8 cellular contexts compared by ENCODE assay signal in the genomic region with DNA sequence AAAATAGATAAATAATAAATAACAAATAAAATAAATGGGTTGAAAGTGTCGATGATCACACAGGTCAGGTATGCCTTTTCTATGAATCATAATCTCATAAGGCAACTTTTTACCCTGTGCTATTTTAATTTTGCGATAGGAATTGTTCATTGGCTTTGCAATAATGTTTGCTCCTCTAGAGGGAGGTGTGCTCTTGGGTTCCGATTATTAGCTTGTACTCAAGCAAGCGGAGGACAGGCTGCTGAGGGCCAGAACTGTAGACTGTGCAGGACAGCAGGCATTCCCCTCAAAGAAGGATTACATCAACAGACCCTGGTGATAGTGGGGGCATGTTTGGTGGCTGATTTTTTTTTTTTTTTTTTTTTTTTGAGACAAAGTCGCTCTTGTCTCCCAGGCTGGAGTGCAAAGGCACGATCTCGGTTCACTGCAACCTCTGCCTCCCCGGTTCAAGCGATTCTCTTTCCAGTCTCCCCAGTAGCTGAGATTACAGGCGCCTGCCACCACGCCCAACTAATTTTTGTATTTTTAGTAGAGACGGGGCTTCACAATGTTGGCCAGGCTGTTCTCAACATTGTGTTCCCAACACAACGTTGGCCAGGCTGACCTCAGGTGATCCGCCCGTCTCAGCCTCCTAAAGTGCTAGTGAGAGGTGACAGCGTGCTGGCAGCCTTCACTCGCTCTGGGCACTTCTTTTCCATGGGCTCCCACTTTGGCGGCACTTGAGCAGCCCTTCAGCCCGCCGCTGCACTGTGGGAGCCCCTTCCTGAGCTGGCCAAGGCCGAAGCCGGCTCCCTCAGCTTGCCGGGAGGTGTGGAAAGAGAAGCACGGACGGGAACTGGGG. TPM values are rescaled to one million over a fixed set of nuclear protein-coding genes. Genes with fewer than 3 reads are reported as not detected.
DNase-seq lines count a peak whose midpoint lies in the region; ATAC-seq and TF ChIP-seq lines count a peak whose summit lies in the region.

No MANE protein-coding gene starts in this region.

- H3K4me1 Mint-ChIP-seq in activated naive CD4-positive, alpha-beta T cell treated with anti-CD3 and anti-CD28 coated beads for 36 hours (ENCODE audit: low read depth): no peaks in the 10 kb centered on the region

- no peaks in the 10 kb centered on the region for H3K27me3 ChIP-seq in transverse colon

- WGBS in transverse colon (ENCODE audit: low coverage in 1 of 2), 2 donors: 35 to 83% methylated on average over 2 to 22 of the region's 25 CpGs

- H3K4me3 Mint-ChIP-seq in activated naive CD4-positive, alpha-beta T cell treated with anti-CD3 and anti-CD28 coated beads for 36 hours: no peak overlapping the region

- no peak for TF ChIP-seq POLR2A in transverse colon (IDR thresholded peaks at IDR 0.05)

- peaks cover 8% of the 10 kb centered on the region for H3K36me3 Mint-ChIP-seq in activated naive CD4-positive, alpha-beta T cell treated with anti-CD3 and anti-CD28 coated beads for 36 hours (ENCODE audit: low read depth)

- intact Hi-C loops in left ventricle myocardium superior (cut with micrococcal nuclease) (no loop called here), transverse colon (cut with DNase I; ENCODE audit: low total_unique reads) (no loop called here)
- intact Hi-C loops in activated naive CD4-positive, alpha-beta T cell treated with anti-CD3 and anti-CD28 coated beads for 36 hours (cut with micrococcal nuclease): loop anchor here (1.0 kb wide), 1 partner anchor 190 kb away; no protein-coding TSS in a partner anchor

- no peak overlapping the region for H3K27ac ChIP-seq in transverse colon

- DNase-seq in NCI-H345 (lab: John Stamatoyannopoulos, UW): peak; percentile 1
- DNase-seq in NCI-H345 treated with DMSO at 0.1 percent for 48 hours (lab: John Stamatoyannopoulos, UW; ENCODE audit: unreplicated experiment): no peak
- DNase-seq in RKO (ENCODE audit: low spot score): peak; percentile 54
- DNase-seq in left ventricle myocardium superior: peak; percentile 63
- no peak for DNase-seq in transverse colon
- no peak for DNase-seq in activated naive CD4-positive, alpha-beta T cell treated with anti-CD3 and anti-CD28 coated beads for 36 hours
- DNase-seq in NCI-H2227 (lab: John Stamatoyannopoulos, UW; ENCODE audit: unreplicated experiment): no peak

- no peaks in the 10 kb centered on the region for H3K36me3 ChIP-seq in transverse colon

- peak; percentile 32 to 73 (median 54) for TF ChIP-seq CTCF in transverse colon (IDR thresholded peaks at IDR 0.05)

- no peaks in the 10 kb centered on the region for H3K27me3 Mint-ChIP-seq in activated naive CD4-positive, alpha-beta T cell treated with anti-CD3 and anti-CD28 coated beads for 36 hours (ENCODE audit: low read depth)

- H3K4me3 ChIP-seq in transverse colon: no peak overlapping the region

- peak; percentile 94 for ATAC-seq in left ventricle myocardium superior
- ATAC-seq in HG03342 (IDR thresholded peaks at IDR 0.05; ENCODE audit: unreplicated experiment): no peak

- TF ChIP-seq EP300 in transverse colon (IDR thresholded peaks at IDR 0.05; ENCODE audit: low read depth): no peak

- no peak overlapping the region for H3K27ac Mint-ChIP-seq in activated naive CD4-positive, alpha-beta T cell treated with anti-CD3 and anti-CD28 coated beads for 36 hours

- CTCF ChIA-PET in activated naive CD4-positive, alpha-beta T cell treated with anti-CD3 and anti-CD28 coated beads for 36 hours (lab: Charles Lee): interaction anchor here (0.6 to 1.8 kb wide), 3 partner anchors 159 to 204 kb away, joined by 3 to 6 read pairs (median 4); no protein-coding TSS in a partner anchor

- no peaks in the 10 kb centered on the region for H3K9me3 ChIP-seq in transverse colon

- H3K9me3 Mint-ChIP-seq in activated naive CD4-positive, alpha-beta T cell treated with anti-CD3 and anti-CD28 coated beads for 36 hours: no peaks in the 10 kb centered on the region

- in situ Hi-C loops in transverse colon (cut with MboI; ENCODE audit: low pct_ligation_motif_present in 1 of 4, low pct_unique_long_range_greater_than_20kb in 1 of 4, low sequenced_read_pairs in 3 of 4): loop anchor here in 3 of 4 donors (25.0 kb wide), 2 partner anchors 138 to 162 kb away; a partner anchor contains a TSS

- no peaks in the 10 kb centered on the region for H3K4me1 ChIP-seq in transverse colon

RNA-seq across cellular contexts. Expression of a gene that starts 35.6 kb away (rescaled TPM):
- total RNA-seq in left ventricle myocardium superior: 10.8 TPM
- 10 to 100 TPM in 3 of 4 donors, 1 to 10 TPM in 1; 9.8 to 66.5 (median 23.9) TPM for total RNA-seq in transverse colon
- total RNA-seq in activated naive CD4-positive, alpha-beta T cell treated with anti-CD3 and anti-CD28 coated beads for 36 hours: 10 to 100 TPM; 33.8 to 38.5 TPM

RNA-seq across cellular contexts. Expression of a gene that starts 35.6 kb away (rescaled TPM):
- total RNA-seq in left ventricle myocardium superior: not detected
- total RNA-seq in transverse colon: not detected
- under 1 TPM; 0.25 to 0.26 TPM for total RNA-seq in activated naive CD4-positive, alpha-beta T cell treated with anti-CD3 and anti-CD28 coated beads for 36 hours

Comparison
In these comparisons a context has a peak if more than half of its experiments do, and no peak if none do; other contexts are left out.
1. DNase-seq: peak in NCI-H345 (single experiment), RKO (single experiment) and left ventricle myocardium superior (single experiment); none in NCI-H345 treated with DMSO at 0.1 percent for 48 hours (single experiment), transverse colon (single experiment), activated naive CD4-positive, alpha-beta T cell treated with anti-CD3 and anti-CD28 coated beads for 36 hours (single experiment) and NCI-H2227 (single experiment).